ENCODE assay signal across 10 cellular contexts in genomic region chr11:30016588-30017363, GRCh38. TPM values are rescaled to one million over a fixed set of nuclear protein-coding genes. Genes with fewer than 3 reads are reported as not detected.
DNase-seq lines count a peak whose midpoint lies in the region; ATAC-seq and TF ChIP-seq lines count a peak whose summit lies in the region.
"Had no signal": no experiment of that assay in that cellular context is flagged by ENCODE, and none has a peak within 500 bp of the region (broad histone marks: within the 10 kb centered on the region; RNA-seq: fewer than 3 reads in every experiment).

TSS of gene KCNA4 (minus strand) at chr11:30017030. CDS start at chr11:30012678, 4,352 bp downstream.

- BruUV-seq in mammary epithelial cell (replicated peaks; lab: Mats Ljungman, UMichigan), result no TSS peak

- H3K4me2 ChIP-seq in mammary epithelial cell (ENCODE audit: insufficient read depth, low read depth, low read length), result peak within 1 kb of the TSS; percentile 51
- H3K4me2 ChIP-seq: BLaER1 had no signal

- dilution Hi-C loops in mammary epithelial cell (cut with HindIII; ENCODE audit: low sequenced_read_pairs), result no loop called here

- H3K9me3 ChIP-seq in mammary epithelial cell (replicated peaks; ENCODE audit: insufficient read depth, low read length) (no peaks in the 10 kb centered on the region), lower lobe of right lung (no peaks in the 10 kb centered on the region), upper lobe of right lung (no peaks in the 10 kb centered on the region)

- in situ Hi-C loops in mammary epithelial cell (cut with MboI; ENCODE audit: low sequenced_read_pairs in 2 of 2), result no loop called here

- WGBS in mammary epithelial cell (ENCODE audit: low coverage, missing lambda C conversion rate), result 15% methylated on average over 4 of the region's 50 CpGs

- H3K4me1 Mint-ChIP-seq in activated CD4-positive, alpha-beta T cell treated with anti-CD3 and anti-CD28 coated beads for 36 hours, result no peaks in the 10 kb centered on the region

- H3K4me1 ChIP-seq in mammary epithelial cell (ENCODE audit: insufficient read depth, low read length) (no peaks in the 10 kb centered on the region), lower lobe of right lung (peaks cover 5% of the 10 kb centered on the region), upper lobe of right lung (no peaks in the 10 kb centered on the region)
- H3K4me1 ChIP-seq: BLaER1 had no signal

- no peaks in the 10 kb centered on the region for H4K20me1 ChIP-seq in mammary epithelial cell (ENCODE audit: insufficient read depth, low read length)
- H4K20me1 ChIP-seq: BLaER1 had no signal

- no peak within 1 kb of the TSS for H3K4me3 ChIP-seq in mammary epithelial cell (replicated peaks in 1 of 3; ENCODE audit: insufficient read depth in 1 of 3, low read depth in 2 of 3, low read length in 3 of 3)
- peak within 1 kb of the TSS; percentile 45 for H3K4me3 ChIP-seq in lower lobe of right lung
- peak within 1 kb of the TSS; percentile 42 for H3K4me3 ChIP-seq in upper lobe of right lung
- H3K4me3 ChIP-seq: BLaER1 had no signal

- no peak within 1 kb of the TSS for H3K4me3 Mint-ChIP-seq in activated CD4-positive, alpha-beta T cell treated with anti-CD3 and anti-CD28 coated beads for 36 hours

- H2AFZ ChIP-seq in mammary epithelial cell (ENCODE audit: low read depth, low read length), result peak within 1 kb of the TSS; percentile 46

- no peak within 1 kb of the TSS for H3K9ac ChIP-seq in mammary epithelial cell (ENCODE audit: insufficient read depth, low read length)
- H3K9ac ChIP-seq: BLaER1 had no signal

- H3K36me3 Mint-ChIP-seq in activated CD4-positive, alpha-beta T cell treated with anti-CD3 and anti-CD28 coated beads for 36 hours (ENCODE audit: low read depth), result no peaks in the 10 kb centered on the region

- H3K27ac Mint-ChIP-seq in activated CD4-positive, alpha-beta T cell treated with anti-CD3 and anti-CD28 coated beads for 36 hours, result no peak within 1 kb of the TSS

- H3K27ac ChIP-seq in mammary epithelial cell (ENCODE audit: insufficient read depth, low read depth, low read length), result no peak within 1 kb of the TSS
- no peak within 1 kb of the TSS for H3K27ac ChIP-seq in lower lobe of right lung
- no peak within 1 kb of the TSS for H3K27ac ChIP-seq in upper lobe of right lung
- H3K27ac ChIP-seq: BLaER1 had no signal

- peak; percentile 11 for DNase-seq in activated CD4-positive, alpha-beta T cell treated with anti-CD3 and anti-CD28 coated beads for 36 hours
- no peak for DNase-seq in activated CD4-positive, alpha-beta T cell treated with anti-CD3 and anti-CD28 coated beads for 4 hours
- DNase-seq in mammary epithelial cell (no peak), lower lobe of right lung (peak; percentile 51), upper lobe of right lung (peak; percentile 68), NCI-H2029 (lab: John Stamatoyannopoulos, UW) (no peak)
- DNase-seq: NCI-H345 had no signal

- no peaks in the 10 kb centered on the region for H3K9me3 Mint-ChIP-seq in activated CD4-positive, alpha-beta T cell treated with anti-CD3 and anti-CD28 coated beads for 36 hours (ENCODE audit: low read depth)

- peaks cover 22% of the 10 kb centered on the region for H3K27me3 Mint-ChIP-seq in activated CD4-positive, alpha-beta T cell treated with anti-CD3 and anti-CD28 coated beads for 36 hours

- CTCF ChIA-PET in activated CD4-positive, alpha-beta T cell treated with anti-CD3 and anti-CD28 coated beads for 36 hours (lab: Charles Lee), result interaction anchor here (0.6 kb wide), 1 partner anchor 524 kb away, joined by 3 read pairs; no protein-coding TSS in a partner anchor
- CTCF ChIA-PET in mammary epithelial cell (lab: Charles Lee; ENCODE audit: low non-redundant PET), result no interaction called here

- H3K36me3 ChIP-seq in mammary epithelial cell (ENCODE audit: insufficient read depth, low read length) (no peaks in the 10 kb centered on the region), lower lobe of right lung (no peaks in the 10 kb centered on the region), upper lobe of right lung (no peaks in the 10 kb centered on the region)
- H3K36me3 ChIP-seq: BLaER1 had no signal

- POLR2A ChIA-PET in activated CD4-positive, alpha-beta T cell treated with anti-CD3 and anti-CD28 coated beads for 36 hours (lab: Charles Lee), result no interaction called here

- H3K27me3 ChIP-seq in mammary epithelial cell (ENCODE audit: insufficient read depth, low read length), result peaks cover 19% of the 10 kb centered on the region
- peaks cover 27% of the 10 kb centered on the region for H3K27me3 ChIP-seq in lower lobe of right lung (ENCODE audit: low read depth)
- H3K27me3 ChIP-seq in upper lobe of right lung, result peaks cover 34% of the 10 kb centered on the region
- H3K27me3 ChIP-seq: BLaER1 had no signal

- intact Hi-C loops in activated CD4-positive, alpha-beta T cell treated with anti-CD3 and anti-CD28 coated beads for 36 hours (cut with DNase I, micrococcal nuclease), result no loop called here
- intact Hi-C loops in mammary epithelial cell (cut with micrococcal nuclease) (no loop called here), lower lobe of right lung (cut with DNase I) (no loop called here), upper lobe of right lung (cut with DNase I) (no loop called here)

- ATAC-seq in activated CD4-positive, alpha-beta T cell treated with anti-CD3 and anti-CD28 coated beads for 36 hours, result no peak
- ATAC-seq in lower lobe of right lung, result peak; percentile 87 to 93
- peak; percentile 83 for ATAC-seq in upper lobe of right lung
- ATAC-seq in HG03159 (IDR thresholded peaks at IDR 0.05; ENCODE audit: unreplicated experiment), result no peak
- ATAC-seq in HG02763 (IDR thresholded peaks at IDR 0.05; ENCODE audit: unreplicated experiment), result no peak

- no peak for TF ChIP-seq CTCF in mammary epithelial cell (conservative IDR thresholded peaks at IDR 0.05 in 1 of 2, IDR thresholded peaks at IDR 0.05 in 1 of 2; ENCODE audit: extremely low read depth in 1 of 2, insufficient read depth in 1 of 2, low read depth in 1 of 2, low read length in 2 of 2)
- TF ChIP-seq CTCF in lower lobe of right lung (IDR thresholded peaks at IDR 0.05), result peak; percentile 30
- TF ChIP-seq CTCF in upper lobe of right lung (IDR thresholded peaks at IDR 0.05), result peak; percentile 26

- H3K79me2 ChIP-seq in mammary epithelial cell (ENCODE audit: insufficient read depth, low read length), result no peaks in the 10 kb centered on the region

RNA-seq across cellular contexts. Expression of gene KCNA4, which starts in this region (rescaled TPM):
- total RNA-seq in activated CD4-positive, alpha-beta T cell treated with anti-CD3 and anti-CD28 coated beads for 36 hours, result not detected
- total RNA-seq in mammary epithelial cell (not detected), lower lobe of right lung (0.32 TPM), upper lobe of right lung (2.1 TPM)
- not detected for polyA plus RNA-seq in mammary epithelial cell
- not detected for polyA minus RNA-seq in mammary epithelial cell

Comparison
In these comparisons a context has a peak if more than half of its experiments do, and no peak if none do; other contexts are left out.
1. Peak in DNase-seq in activated CD4-positive, alpha-beta T cell treated with anti-CD3 and anti-CD28 coated beads for 36 hours; RNA of the gene not detected or under 1 TPM.
2. Peak in DNase-seq, ATAC-seq and H3K4me3 ChIP-seq in lower lobe of right lung; RNA of the gene not detected or under 1 TPM.
3. CTCF ChIP-seq: peak in lower lobe of right lung (single experiment) and upper lobe of right lung (single experiment); none in mammary epithelial cell (0 of 2).